In genomic region chr19:49339364-49340068, GRCh38 we compare ENCODE assay signal across 8 cellular contexts. TPM values are rescaled to one million over a fixed set of nuclear protein-coding genes. Genes with fewer than 3 reads are reported as not detected.
DNase-seq lines count a peak whose midpoint lies in the region; ATAC-seq and TF ChIP-seq lines count a peak whose summit lies in the region.

No MANE protein-coding gene starts in this region.

- no peak overlapping the region for H3K27ac Mint-ChIP-seq in activated CD4-positive, alpha-beta memory T cell treated with anti-CD3 and anti-CD28 coated beads, Interleukin-2, amount 10 ng/mL, durations not matched to agents 7 days and 5 days

- H3K9me3 ChIP-seq in psoas muscle: no peaks in the 10 kb centered on the region

- H3K4me3 ChIP-seq in psoas muscle: peak overlapping the region; percentile 63

- peaks cover 52% of the 10 kb centered on the region for H3K36me3 Mint-ChIP-seq in activated CD4-positive, alpha-beta memory T cell treated with anti-CD3 and anti-CD28 coated beads, Interleukin-2, amount 10 ng/mL, durations not matched to agents 7 days and 5 days (ENCODE audit: low read depth)

- H3K36me3 ChIP-seq in psoas muscle (ENCODE audit: insufficient read depth in 1 of 2, low read depth in 1 of 2): peaks cover 0 to 35% of the 10 kb centered on the region in 2 donors

- intact Hi-C loops in psoas muscle (cut with DNase I): no loop called here

- H3K4me1 ChIP-seq in psoas muscle: peaks cover 5% of the 10 kb centered on the region

- H3K4me3 Mint-ChIP-seq in activated CD4-positive, alpha-beta memory T cell treated with anti-CD3 and anti-CD28 coated beads, Interleukin-2, amount 10 ng/mL, durations not matched to agents 7 days and 5 days: no peak overlapping the region

- peak; percentile 60 for DNase-seq in NCI-H345 (lab: John Stamatoyannopoulos, UW)
- no peak for DNase-seq in NCI-H345 treated with DMSO at 0.1 percent for 48 hours (lab: John Stamatoyannopoulos, UW; ENCODE audit: unreplicated experiment)
- peak; percentile 95 for DNase-seq in astrocyte of the hippocampus (ENCODE audit: low read depth, low spot score)
- DNase-seq in hippocampal formation (lab: John Stamatoyannopoulos, UW): peak; percentile 55 to 57
- peak; percentile 83 to 90 for DNase-seq in psoas muscle
- no peak for DNase-seq in stimulated activated CD4-positive, alpha-beta T cell treated with anti-CD3 and anti-CD28 coated beads, Interleukin-4, amount 100 ng/mL, for 1 hour
- no peak for DNase-seq in activated CD4-positive, alpha-beta memory T cell treated with anti-CD3 and anti-CD28 coated beads, Interleukin-2, amount 10 ng/mL, durations not matched to agents 7 days and 5 days

- no peaks in the 10 kb centered on the region for H3K27me3 Mint-ChIP-seq in activated CD4-positive, alpha-beta memory T cell treated with anti-CD3 and anti-CD28 coated beads, Interleukin-2, amount 10 ng/mL, durations not matched to agents 7 days and 5 days

- no peaks in the 10 kb centered on the region for H3K27me3 ChIP-seq in psoas muscle (ENCODE audit: insufficient read depth in 3 of 3, low read length in 2 of 3)

- POLR2A ChIA-PET in activated CD4-positive, alpha-beta memory T cell treated with anti-CD3 and anti-CD28 coated beads, Interleukin-2, amount 10 ng/mL, durations not matched to agents 7 days and 5 days (lab: Charles Lee): no interaction called here

- H3K27ac ChIP-seq in psoas muscle: peak overlapping the region; percentile 75

- H3K9me3 Mint-ChIP-seq in activated CD4-positive, alpha-beta memory T cell treated with anti-CD3 and anti-CD28 coated beads, Interleukin-2, amount 10 ng/mL, durations not matched to agents 7 days and 5 days: no peaks in the 10 kb centered on the region

- peaks cover 48% of the 10 kb centered on the region for H3K4me1 Mint-ChIP-seq in activated CD4-positive, alpha-beta memory T cell treated with anti-CD3 and anti-CD28 coated beads, Interleukin-2, amount 10 ng/mL, durations not matched to agents 7 days and 5 days

- ATAC-seq in psoas muscle: peak; percentile 90 to 95 (median 94)
- no peak for ATAC-seq in GM18870 (IDR thresholded peaks at IDR 0.05; ENCODE audit: unreplicated experiment)

- CTCF ChIA-PET in activated CD4-positive, alpha-beta memory T cell treated with anti-CD3 and anti-CD28 coated beads, Interleukin-2, amount 10 ng/mL, durations not matched to agents 7 days and 5 days (lab: Charles Lee): no interaction called here

- TF ChIP-seq CTCF in psoas muscle (IDR thresholded peaks at IDR 0.05): no peak

- WGBS in psoas muscle, 3 donors: 4 to 9% (median 9%) methylated on average over 43 to 45 of the region's 45 CpGs

RNA-seq across cellular contexts. Expression of gene CD37, which starts 4.3 kb away (rescaled TPM):
- 1 to 10 TPM; 2.3 to 4.7 (median 4.4) TPM for total RNA-seq in psoas muscle
- polyA plus RNA-seq in psoas muscle: 1 to 10 TPM in 2 of 3 donors, under 1 TPM in 1; 0.66 to 1.6 (median 1.6) TPM
- 100 to 1,000 TPM; 278 to 299 TPM for total RNA-seq in activated CD4-positive, alpha-beta memory T cell treated with anti-CD3 and anti-CD28 coated beads, Interleukin-2, amount 10 ng/mL, durations not matched to agents 7 days and 5 days

RNA-seq across cellular contexts. Expression of gene SLC6A16, which starts 14.5 kb away (rescaled TPM):
- under 1 TPM; 0.10 to 0.95 (median 0.39) TPM for total RNA-seq in psoas muscle
- under 1 TPM; 0.07 to 0.31 (median 0.08) TPM for polyA plus RNA-seq in psoas muscle
- total RNA-seq in activated CD4-positive, alpha-beta memory T cell treated with anti-CD3 and anti-CD28 coated beads, Interleukin-2, amount 10 ng/mL, durations not matched to agents 7 days and 5 days: 1 to 10 TPM; 3.0 to 3.5 TPM

RNA-seq across cellular contexts. Expression of gene TEAD2, which starts 22.7 kb away (rescaled TPM):
- 10 to 100 TPM; 13.8 to 24.1 (median 14.8) TPM for total RNA-seq in psoas muscle
- 10 to 100 TPM in 2 of 3 donors, 1 to 10 TPM in 1; 9.7 to 23.0 (median 15.0) TPM for polyA plus RNA-seq in psoas muscle
- total RNA-seq in activated CD4-positive, alpha-beta memory T cell treated with anti-CD3 and anti-CD28 coated beads, Interleukin-2, amount 10 ng/mL, durations not matched to agents 7 days and 5 days: not detected

RNA-seq across cellular contexts. Expression of gene DKKL1, which starts 24.2 kb away (rescaled TPM):
- not detected for total RNA-seq in psoas muscle
- polyA plus RNA-seq in psoas muscle: under 1 TPM in 1 of 3 donors, not detected in 2; 0.06 TPM
- total RNA-seq in activated CD4-positive, alpha-beta memory T cell treated with anti-CD3 and anti-CD28 coated beads, Interleukin-2, amount 10 ng/mL, durations not matched to agents 7 days and 5 days: not detected

RNA-seq across cellular contexts. Expression of gene KASH5, which starts 48.5 kb away (rescaled TPM):
- total RNA-seq in psoas muscle: not detected
- polyA plus RNA-seq in psoas muscle: not detected
- under 1 TPM; 0.73 to 0.81 TPM for total RNA-seq in activated CD4-positive, alpha-beta memory T cell treated with anti-CD3 and anti-CD28 coated beads, Interleukin-2, amount 10 ng/mL, durations not matched to agents 7 days and 5 days

Comparison
In these comparisons a context has a peak if more than half of its experiments do, and no peak if none do; other contexts are left out.
1. DNase-seq: peak in NCI-H345 (single experiment), astrocyte of the hippocampus (single experiment), hippocampal formation (2 of 2) and psoas muscle (2 of 2); none in NCI-H345 treated with DMSO at 0.1 percent for 48 hours (single experiment), stimulated activated CD4-positive, alpha-beta T cell treated with anti-CD3 and anti-CD28 coated beads, Interleukin-4, amount 100 ng/mL, for 1 hour (single experiment) and activated CD4-positive, alpha-beta memory T cell treated with anti-CD3 and anti-CD28 coated beads, Interleukin-2, amount 10 ng/mL, durations not matched to agents 7 days and 5 days (single experiment).
2. RNA of gene CD37, which starts 4.3 kb away (total RNA-seq): 278 to 299 TPM in activated CD4-positive, alpha-beta memory T cell treated with anti-CD3 and anti-CD28 coated beads, Interleukin-2, amount 10 ng/mL, durations not matched to agents 7 days and 5 days; 2.3 to 4.7 TPM in psoas muscle; every median in the first group is over 10 times any median in the second.
3. RNA of gene TEAD2, which starts 22.7 kb away (total RNA-seq): 13.8 to 24.1 TPM in psoas muscle; not detected in activated CD4-positive, alpha-beta memory T cell treated with anti-CD3 and anti-CD28 coated beads, Interleukin-2, amount 10 ng/mL, durations not matched to agents 7 days and 5 days; every median in the first group is over 10 times any median in the second.